ENCODE assay signal across 1 cellular context in genomic region chr17:80751460-80752368, GRCh38.
TF ChIP-seq lines count a peak whose summit lies in the region.

No MANE protein-coding gene starts in this region.

TF ChIP-seq in HepG2, 621 proteins besides CTCF, POLR2A, EP300 and RAD21 (continued from another document and continues in another):
- TF ChIP-seq ZBTB33 (CRISPR knock-in tag; IDR thresholded peaks at IDR 0.05): peak; percentile 94
- no peak for TF ChIP-seq ZNF329 (CRISPR knock-in tag; IDR thresholded peaks at IDR 0.05; ENCODE audit: low read depth)
- no peak for TF ChIP-seq PHF20 (CRISPR knock-in tag; IDR thresholded peaks at IDR 0.05)
- no peak for TF ChIP-seq GTF2F1 (IDR thresholded peaks at IDR 0.05; ENCODE audit: low read length)
- peak; percentile 17 for TF ChIP-seq TEAD3 (CRISPR knock-in tag; optimal IDR thresholded peaks at IDR 0.05; ENCODE audit: borderline replicate concordance)
- TF ChIP-seq ZNF496 (CRISPR knock-in tag; IDR thresholded peaks at IDR 0.05; ENCODE audit: insufficient replicate concordance): no peak
- TF ChIP-seq ZNF569 (CRISPR knock-in tag; IDR thresholded peaks at IDR 0.05; ENCODE audit: borderline replicate concordance): no peak
- no peak for TF ChIP-seq ZFP36 (IDR thresholded peaks at IDR 0.05; ENCODE audit: borderline replicate concordance, low read depth, low read length, partially characterized antibody)
- TF ChIP-seq MLXIP (CRISPR knock-in tag; IDR thresholded peaks at IDR 0.05; ENCODE audit: borderline replicate concordance): no peak
- no peak for TF ChIP-seq GZF1 (CRISPR knock-in tag; IDR thresholded peaks at IDR 0.05)
- TF ChIP-seq PHF21A (CRISPR knock-in tag; IDR thresholded peaks at IDR 0.05): no peak
- no peak for TF ChIP-seq AGO2 (optimal IDR thresholded peaks at IDR 0.05; ENCODE audit: low read depth, low read length)
- TF ChIP-seq ZNF275 (CRISPR knock-in tag; IDR thresholded peaks at IDR 0.05; ENCODE audit: borderline replicate concordance): no peak
- no peak for TF ChIP-seq MTF2 (CRISPR knock-in tag; IDR thresholded peaks at IDR 0.05; ENCODE audit: borderline replicate concordance)
- TF ChIP-seq ATF7 (IDR thresholded peaks at IDR 0.05): no peak
- TF ChIP-seq ATF7 (CRISPR knock-in tag; IDR thresholded peaks at IDR 0.05): no peak
- TF ChIP-seq RARA (CRISPR knock-in tag; IDR thresholded peaks at IDR 0.05): no peak
- no peak for TF ChIP-seq MAFK (conservative IDR thresholded peaks at IDR 0.05 in 1 of 2, IDR thresholded peaks at IDR 0.05 in 1 of 2; ENCODE audit: low read length in 2 of 2)
- no peak for TF ChIP-seq ZNF768 (CRISPR knock-in tag; IDR thresholded peaks at IDR 0.05)
- TF ChIP-seq NFE2L2 (IDR thresholded peaks at IDR 0.05; ENCODE audit: low read length): no peak
- no peak for TF ChIP-seq SMAD3 (CRISPR knock-in tag; IDR thresholded peaks at IDR 0.05)
- TF ChIP-seq ZNF337 (CRISPR knock-in tag; IDR thresholded peaks at IDR 0.05; ENCODE audit: borderline replicate concordance, low read depth): no peak
- TF ChIP-seq ZKSCAN1 (IDR thresholded peaks at IDR 0.05; ENCODE audit: low read length): no peak
- no peak for TF ChIP-seq ZNF678 (CRISPR knock-in tag; IDR thresholded peaks at IDR 0.05)
- no peak for TF ChIP-seq BCLAF1 (IDR thresholded peaks at IDR 0.05)
- no peak for TF ChIP-seq ZNF331 (CRISPR knock-in tag; IDR thresholded peaks at IDR 0.05)
- peak; percentile 33; the same call in 1 of the 2 replicates for TF ChIP-seq ARID5B (CRISPR knock-in tag; IDR thresholded peaks at IDR 0.05)
- no peak for TF ChIP-seq THAP7 (CRISPR knock-in tag; IDR thresholded peaks at IDR 0.05)
- TF ChIP-seq JUND (CRISPR knock-in tag; IDR thresholded peaks at IDR 0.05): no peak
- no peak for TF ChIP-seq ZNF142 (CRISPR knock-in tag; IDR thresholded peaks at IDR 0.05)
- TF ChIP-seq THAP8 (CRISPR knock-in tag; IDR thresholded peaks at IDR 0.05; ENCODE audit: borderline replicate concordance): no peak
- TF ChIP-seq ZNF691 (CRISPR knock-in tag; IDR thresholded peaks at IDR 0.05; ENCODE audit: borderline replicate concordance, low read depth): no peak
- no peak for TF ChIP-seq CERS6 (CRISPR knock-in tag; IDR thresholded peaks at IDR 0.05)
- TF ChIP-seq ZNF781 (CRISPR knock-in tag; IDR thresholded peaks at IDR 0.05; ENCODE audit: borderline replicate concordance, not compliant biosample characterization): no peak
- no peak for TF ChIP-seq PRPF4 (IDR thresholded peaks at IDR 0.05; ENCODE audit: low read depth, low read length, poor library complexity, severe bottlenecking)
- no peak for TF ChIP-seq ZNF501 (CRISPR knock-in tag; IDR thresholded peaks at IDR 0.05)
- TF ChIP-seq NPAS2 (CRISPR knock-in tag; IDR thresholded peaks at IDR 0.05; ENCODE audit: borderline replicate concordance): no peak
- no peak for TF ChIP-seq ZFP1 (CRISPR knock-in tag; IDR thresholded peaks at IDR 0.05)
- TF ChIP-seq BRCA1 (CRISPR knock-in tag; IDR thresholded peaks at IDR 0.05): no peak
